ENCODE assay signal across 8 cellular contexts in genomic region chr6:5143625-5144311, GRCh38. TPM values are rescaled to one million over a fixed set of nuclear protein-coding genes. Genes with fewer than 3 reads are reported as not detected.
A peak's percentile ranks its signal among the peaks of the same experiment; 100 is the strongest.
DNase-seq lines count a peak whose midpoint lies in the region; ATAC-seq and TF ChIP-seq lines count a peak whose summit lies in the region.

No MANE protein-coding gene starts in this region.

- H3K36me3 Mint-ChIP-seq in glutamatergic neuron (ENCODE audit: unreplicated experiment): no peaks in the 10 kb centered on the region

- H3K4me1 ChIP-seq in upper lobe of right lung: no peaks in the 10 kb centered on the region

- TF ChIP-seq CTCF in AG04450 (IDR thresholded peaks at IDR 0.05; ENCODE audit: low read depth, low read length) (peak; percentile 94), glutamatergic neuron (IDR thresholded peaks at IDR 0.05; ENCODE audit: partially characterized antibody, unreplicated experiment) (peak; percentile 76), upper lobe of right lung (IDR thresholded peaks at IDR 0.05) (peak; percentile 96)

- H3K36me3 ChIP-seq in SK-N-MC (ENCODE audit: insufficient read depth, low read length) (no peaks in the 10 kb centered on the region), upper lobe of right lung (no peaks in the 10 kb centered on the region)

- peak; percentile 63 for DNase-seq in AG04450 (ENCODE audit: low read depth, low spot score)
- DNase-seq in NCI-H1105 treated with DMSO at 0.1 percent for 48 hours (lab: John Stamatoyannopoulos, UW): peak; percentile 81
- DNase-seq in SK-N-MC (ENCODE audit: low read depth, low spot score): peak; percentile 55
- DNase-seq in activated naive CD4-positive, alpha-beta T cell treated with Interleukin-2 at 50 U/mL for 16 hours: peak; percentile 84
- peak; percentile 91 for DNase-seq in glutamatergic neuron
- DNase-seq in posterior vena cava (ENCODE audit: low spot score): peak; percentile 95
- peak; percentile 88 for DNase-seq in upper lobe of right lung

- POLR2A ChIA-PET in AG04450 (lab: Yijun Ruan, JAX): interaction anchor here (0.7 to 1.3 kb wide), 2 partner anchors 70 to 117 kb away, joined by 8 read pairs; partner anchors contain the start of genes FARS2 and LYRM4

- H3K27me3 Mint-ChIP-seq in glutamatergic neuron (ENCODE audit: unreplicated experiment): peaks cover 1% of the 10 kb centered on the region

- CTCF ChIA-PET in AG04450 (lab: Charles Lee): interaction anchor here (0.6 to 2.6 kb wide), 61 partner anchors 9 to 1403 kb away, joined by 3 to 69 read pairs (median 4); partner anchors contain the start of genes FARS2 and LYRM4

- H3K9ac ChIP-seq in SK-N-MC (ENCODE audit: insufficient read length): no peak overlapping the region

- no peak overlapping the region for H3K27ac Mint-ChIP-seq in glutamatergic neuron (ENCODE audit: unreplicated experiment)

- H3K4me3 Mint-ChIP-seq in glutamatergic neuron (ENCODE audit: unreplicated experiment): no peak overlapping the region

- no peak overlapping the region for H3K4me3 ChIP-seq in AG04450 (ENCODE audit: low read depth, low read length)
- H3K4me3 ChIP-seq in SK-N-MC: no peak overlapping the region
- H3K4me3 ChIP-seq in upper lobe of right lung: no peak overlapping the region

- H3K9me3 Mint-ChIP-seq in glutamatergic neuron (ENCODE audit: unreplicated experiment): no peaks in the 10 kb centered on the region

- no peak overlapping the region for H3K27ac ChIP-seq in AG04450 (ENCODE audit: low read depth, low read length)
- no peak overlapping the region for H3K27ac ChIP-seq in SK-N-MC
- H3K27ac ChIP-seq in upper lobe of right lung: no peak overlapping the region

- H3K27me3 ChIP-seq in AG04450 (ENCODE audit: control insufficient read depth, insufficient read depth, low read length) (no peaks in the 10 kb centered on the region), upper lobe of right lung (no peaks in the 10 kb centered on the region)

- peak; percentile 57 for ATAC-seq in GM19351 (IDR thresholded peaks at IDR 0.05; ENCODE audit: unreplicated experiment)
- peak; percentile 82 for ATAC-seq in upper lobe of right lung

- H3K9me3 ChIP-seq in AG04450 (ENCODE audit: control insufficient read depth, insufficient read depth, low read length) (no peaks in the 10 kb centered on the region), SK-N-MC (ENCODE audit: low read depth, low read length) (no peaks in the 10 kb centered on the region), upper lobe of right lung (no peaks in the 10 kb centered on the region)

- intact Hi-C loops in posterior vena cava (cut with DNase I): loop anchor here (10.0 kb wide), 3 partner anchors 121 to 1401 kb away; partner anchors contain the start of genes FARS2 (in 1 of the 2) and LYRM4 (in 1 of the 2)
- intact Hi-C loops in upper lobe of right lung (cut with DNase I): loop anchor here (10.0 kb wide), 1 partner anchor 241 kb away; no protein-coding TSS in a partner anchor

- H3K4me1 Mint-ChIP-seq in glutamatergic neuron (ENCODE audit: low read depth, unreplicated experiment): peaks cover 11% of the 10 kb centered on the region

RNA-seq across cellular contexts. Expression of gene PPP1R3G, which starts 58.6 kb away (rescaled TPM):
- 0.09 and 0.11 TPM in 2 replicates for polyA plus RNA-seq in AG04450 (2011; rRNA removed)
- polyA minus RNA-seq in AG04450 (2011; rRNA and poly(A)+ RNA removed): 0.13 and 0.14 TPM in 2 replicates
- total RNA-seq in glutamatergic neuron (ENCODE audit: unreplicated experiment) (not detected), posterior vena cava (1 to 10 TPM; 2.8 to 4.2 TPM), upper lobe of right lung (0.46 TPM)
